ENCODE assay signal across 9 cellular contexts in the genomic region with DNA sequence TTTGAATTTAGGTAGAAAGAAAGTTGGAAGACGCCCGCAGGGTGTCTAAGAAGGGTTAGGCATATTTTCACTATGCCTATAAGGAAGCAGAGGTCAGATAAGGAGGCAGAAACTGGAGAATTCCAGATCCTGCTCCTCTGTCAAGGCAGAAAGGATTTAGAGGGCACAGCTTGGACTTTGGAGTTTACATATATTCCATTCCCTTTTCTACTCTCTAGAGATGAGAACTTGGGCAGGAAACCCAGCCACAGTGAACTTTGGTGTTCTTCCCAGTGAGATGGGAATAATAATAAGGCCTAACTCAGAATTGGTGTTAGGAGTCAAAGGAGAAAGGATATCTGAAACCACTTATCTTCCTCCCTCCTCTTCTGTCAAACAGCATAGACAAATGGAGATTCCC.
"Had no signal": no experiment of that assay in that cellular context is flagged by ENCODE, and none has a peak within 500 bp of the region (broad histone marks: within the 10 kb centered on the region; RNA-seq: fewer than 3 reads in every experiment).

No MANE protein-coding gene starts in this region.

- H2AFZ ChIP-seq: GM23338 had no signal

- H3K4me2 ChIP-seq: GM23338 had no signal

- H3K4me3 Mint-ChIP-seq: GM23338, H9 had no signal

- ATAC-seq: GM23338, K562 had no signal

- H3K4me3 ChIP-seq: GM23338, K562 had no signal

- FAIRE-seq: H1, H54, K562 had no signal

- DNase-seq: H9, HCEC 1CT, IMR-90, KG1 had no signal

- H3K27ac ChIP-seq: HL-60 had no signal

- H3K9me3 Mint-ChIP-seq: GM23338, H9 had no signal

- H3K27ac Mint-ChIP-seq: GM23338, H9 had no signal
